Comparison of ENCODE assay signal across 18 cellular contexts in genomic region chr12:108400060-108400459, GRCh38.
DNase-seq lines count a peak whose midpoint lies in the region; ATAC-seq and TF ChIP-seq lines count a peak whose summit lies in the region.
"Had no signal": no experiment of that assay in that cellular context is flagged by ENCODE, and none has a peak within 500 bp of the region (broad histone marks: within the 10 kb centered on the region; RNA-seq: fewer than 3 reads in every experiment).

No MANE protein-coding gene starts in this region.

- H3K27me3 Mint-ChIP-seq in WTC11 (ENCODE audit: low read depth): no peaks in the 10 kb centered on the region
- H3K27me3 Mint-ChIP-seq in type B pancreatic cell: peaks cover 32% of the 10 kb centered on the region

- no peak for TF ChIP-seq CTCF in WTC11 (IDR thresholded peaks at IDR 0.05)
- no peak for TF ChIP-seq CTCF in type B pancreatic cell (conservative IDR thresholded peaks at IDR 0.05)
- no peak for TF ChIP-seq CTCF in prostate gland (IDR thresholded peaks at IDR 0.05)

- CTCF ChIA-PET in WTC11 (lab: Charles Lee): interaction anchor here (0.9 kb wide), 1 partner anchor 95 kb away, joined by 3 read pairs; no protein-coding TSS in a partner anchor

- no peaks in the 10 kb centered on the region for H3K9me3 ChIP-seq in prostate gland
- H3K9me3 ChIP-seq: A549, SJSA1 had no signal

- H3K27ac ChIP-seq in prostate gland: no peak overlapping the region
- H3K27ac ChIP-seq: A549, SJSA1 had no signal

- H3K27me3 ChIP-seq in H7 (ENCODE audit: control insufficient read depth, insufficient read depth, low read length): no peaks in the 10 kb centered on the region
- H3K27me3 ChIP-seq in prostate gland (replicated peaks; ENCODE audit: insufficient read depth): no peaks in the 10 kb centered on the region
- H3K27me3 ChIP-seq: SJSA1 had no signal

- peaks cover 14% of the 10 kb centered on the region for H3K4me1 Mint-ChIP-seq in WTC11
- no peaks in the 10 kb centered on the region for H3K4me1 Mint-ChIP-seq in type B pancreatic cell (ENCODE audit: unreplicated experiment)
- H3K4me1 Mint-ChIP-seq: CD4-positive, CD25-positive, alpha-beta regulatory T cell had no signal

- no peaks in the 10 kb centered on the region for H3K36me3 Mint-ChIP-seq in WTC11
- no peaks in the 10 kb centered on the region for H3K36me3 Mint-ChIP-seq in type B pancreatic cell
- H3K36me3 Mint-ChIP-seq: CD4-positive, CD25-positive, alpha-beta regulatory T cell had no signal

- intact Hi-C loops in prostate gland (cut with DNase I): no loop called here

- no peak overlapping the region for H3K4me3 ChIP-seq in H7 (ENCODE audit: insufficient read depth, low read depth, low read length)
- H3K4me3 ChIP-seq in prostate gland: no peak overlapping the region
- H3K4me3 ChIP-seq: A549, SJSA1 had no signal

- no peak overlapping the region for H3K27ac Mint-ChIP-seq in WTC11
- no peak overlapping the region for H3K27ac Mint-ChIP-seq in type B pancreatic cell
- H3K27ac Mint-ChIP-seq: CD4-positive, CD25-positive, alpha-beta regulatory T cell; T-helper 1 cell treated with Interleukin-12 subunit alpha and Interleukin-12 subunit beta and Interleukin-4 antibody, amounts not matched to agents 30 μg/mL and 1 μg/mL, for 36 hours had no signal

- no peak for TF ChIP-seq POLR2A in prostate gland (IDR thresholded peaks at IDR 0.05)

- WGBS in prostate gland: 67% methylated on average over 3 of the region's 3 CpGs

- H3K4me3 Mint-ChIP-seq in WTC11 (no peak overlapping the region), type B pancreatic cell (no peak overlapping the region)
- H3K4me3 Mint-ChIP-seq: CD4-positive, CD25-positive, alpha-beta regulatory T cell; T-helper 1 cell treated with Interleukin-12 subunit alpha and Interleukin-12 subunit beta and Interleukin-4 antibody, amounts not matched to agents 30 μg/mL and 1 μg/mL, for 36 hours had no signal

- POLR2A ChIA-PET in WTC11 (lab: Charles Lee): no interaction called here

- ATAC-seq in WTC11: peak; percentile 65
- ATAC-seq: A549 had no signal

- DNase-seq in Ammon's horn (ENCODE audit: low spot score) (peak; percentile 11), H7 (peak; percentile 46), WTC11 (ENCODE audit: low spot score) (no peak), iPS-NIHi11 (ENCODE audit: low spot score) (peak; percentile 35), type B pancreatic cell (ENCODE audit: extremely low spot score, unreplicated experiment) (no peak), prostate gland (ENCODE audit: low spot score) (no peak), D341Med (ENCODE audit: low spot score) (no peak)
- DNase-seq: CD4-positive, CD25-positive, alpha-beta regulatory T cell; DND-41; Karpas-422; MV-4-11; NCI-H1105 treated with DMSO at 0.1 percent for 48 hours; NCI-H2081 treated with DMSO at 0.1 percent for 48 hours; NCI-H510A treated with DMSO at 0.1 percent for 48 hours; OCI-M1 had no signal

- H3K36me3 ChIP-seq in H7 (replicated peaks; ENCODE audit: control insufficient read depth, insufficient read depth, low read length) (no peaks in the 10 kb centered on the region), prostate gland (no peaks in the 10 kb centered on the region)
- H3K36me3 ChIP-seq: SJSA1 had no signal

- no peaks in the 10 kb centered on the region for H3K4me1 ChIP-seq in prostate gland (replicated peaks)
- H3K4me1 ChIP-seq: A549, SJSA1 had no signal

- H3K9me3 Mint-ChIP-seq in WTC11 (peaks cover 10% of the 10 kb centered on the region), type B pancreatic cell (peaks cover 4% of the 10 kb centered on the region)

TF ChIP-seq in WTC11, 78 proteins besides CTCF, POLR2A, EP300 and RAD21:
- TF ChIP-seq MAX (CRISPR knock-in tag; IDR thresholded peaks at IDR 0.05) (no peak), SOX15 (CRISPR knock-in tag; IDR thresholded peaks at IDR 0.05) (no peak)
TF ChIP-seq in WTC11: peak in this region for 0.

Comparison
In these comparisons a context has a peak if more than half of its experiments do, and no peak if none do; other contexts are left out.
1. DNase-seq: peak in Ammon's horn (single experiment), H7 (single experiment) and iPS-NIHi11 (single experiment); none in WTC11 (single experiment), type B pancreatic cell (single experiment), prostate gland (single experiment) and D341Med (single experiment).